In the genomic region with DNA sequence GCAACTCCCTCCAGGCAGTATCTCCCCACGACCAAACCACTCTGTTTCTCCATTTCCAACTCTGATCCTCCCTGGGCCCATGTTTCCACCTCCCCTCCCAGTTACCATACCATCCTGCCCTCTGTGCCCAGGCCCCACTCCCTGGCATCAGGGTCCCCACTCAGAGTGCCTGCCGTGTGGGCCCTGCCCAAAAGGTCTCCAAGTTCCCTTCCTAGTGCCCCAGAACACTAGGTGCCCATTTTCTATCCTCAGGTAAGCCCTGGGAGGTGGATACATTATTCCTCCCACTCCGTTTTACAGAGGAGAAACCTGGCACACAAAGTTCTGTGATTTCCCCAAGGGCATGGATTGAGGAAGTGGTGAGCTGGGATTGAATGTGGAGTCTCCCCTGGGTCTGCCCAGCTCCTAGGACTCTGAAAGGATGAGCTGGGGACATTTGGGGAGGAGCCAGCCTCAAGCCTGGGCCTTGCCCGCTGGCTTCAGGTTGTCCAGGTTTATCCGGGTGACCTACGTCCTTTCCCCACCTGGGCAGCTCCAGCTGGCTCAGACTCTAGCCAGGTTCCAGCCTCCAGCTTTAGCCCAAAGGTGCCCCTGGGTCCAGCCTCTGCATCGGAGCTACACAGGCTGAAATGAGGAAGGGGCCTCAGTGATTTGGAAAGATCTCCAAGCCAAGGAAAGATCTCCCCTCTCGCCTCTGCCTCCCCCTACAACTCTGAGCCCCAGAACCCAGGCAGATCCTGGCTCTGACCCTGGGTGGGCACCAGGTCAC, we compare ENCODE assay signal across 1 cellular context.
TF ChIP-seq lines count a peak whose summit lies in the region.

No MANE protein-coding gene starts in this region.

TF ChIP-seq in HepG2, 621 proteins besides CTCF, POLR2A, EP300 and RAD21 (continues in another document):
- no peak for TF ChIP-seq KLF12 (CRISPR knock-in tag; IDR thresholded peaks at IDR 0.05; ENCODE audit: borderline replicate concordance)
- TF ChIP-seq SNAPC2 (CRISPR knock-in tag; IDR thresholded peaks at IDR 0.05) = no peak
- TF ChIP-seq ZBTB39 (CRISPR knock-in tag; IDR thresholded peaks at IDR 0.05) = no peak
- TF ChIP-seq NPAS2 (CRISPR knock-in tag; IDR thresholded peaks at IDR 0.05; ENCODE audit: borderline replicate concordance) = no peak
- TF ChIP-seq ZNF501 (CRISPR knock-in tag; IDR thresholded peaks at IDR 0.05) = no peak
- no peak for TF ChIP-seq ZNF569 (CRISPR knock-in tag; IDR thresholded peaks at IDR 0.05; ENCODE audit: borderline replicate concordance)
- no peak for TF ChIP-seq MED8 (CRISPR knock-in tag; IDR thresholded peaks at IDR 0.05; ENCODE audit: insufficient replicate concordance)
- TF ChIP-seq SRSF1 (optimal IDR thresholded peaks at IDR 0.05; ENCODE audit: low read depth, low read length) = no peak
- TF ChIP-seq, protein P1, sequence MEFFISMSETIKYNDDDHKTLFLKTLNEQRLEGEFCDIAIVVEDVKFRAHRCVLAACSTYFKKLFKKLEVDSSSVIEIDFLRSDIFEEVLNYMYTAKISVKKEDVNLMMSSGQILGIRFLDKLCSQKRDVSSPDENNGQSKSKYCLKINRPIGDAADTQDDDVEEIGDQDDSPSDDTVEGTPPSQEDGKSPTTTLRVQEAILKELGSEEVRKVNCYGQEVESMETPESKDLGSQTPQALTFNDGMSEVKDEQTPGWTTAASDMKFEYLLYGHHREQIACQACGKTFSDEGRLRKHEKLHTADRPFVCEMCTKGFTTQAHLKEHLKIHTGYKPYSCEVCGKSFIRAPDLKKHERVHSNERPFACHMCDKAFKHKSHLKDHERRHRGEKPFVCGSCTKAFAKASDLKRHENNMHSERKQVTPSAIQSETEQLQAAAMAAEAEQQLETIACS (CRISPR knock-in tag; IDR thresholded peaks at IDR 0.05) = no peak
- TF ChIP-seq, protein P2, sequence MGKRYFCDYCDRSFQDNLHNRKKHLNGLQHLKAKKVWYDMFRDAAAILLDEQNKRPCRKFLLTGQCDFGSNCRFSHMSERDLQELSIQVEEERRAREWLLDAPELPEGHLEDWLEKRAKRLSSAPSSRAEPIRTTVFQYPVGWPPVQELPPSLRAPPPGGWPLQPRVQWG (CRISPR knock-in tag; IDR thresholded peaks at IDR 0.05; ENCODE audit: borderline replicate concordance, low read depth) = no peak
- no peak for TF ChIP-seq MIER2 (CRISPR knock-in tag; IDR thresholded peaks at IDR 0.05)
- TF ChIP-seq ELF3 (CRISPR knock-in tag; IDR thresholded peaks at IDR 0.05) = no peak
- TF ChIP-seq ELF4 (CRISPR knock-in tag; IDR thresholded peaks at IDR 0.05; ENCODE audit: borderline replicate concordance) = no peak
- no peak for TF ChIP-seq BRCA1 (CRISPR knock-in tag; IDR thresholded peaks at IDR 0.05)
- TF ChIP-seq, protein P3, sequence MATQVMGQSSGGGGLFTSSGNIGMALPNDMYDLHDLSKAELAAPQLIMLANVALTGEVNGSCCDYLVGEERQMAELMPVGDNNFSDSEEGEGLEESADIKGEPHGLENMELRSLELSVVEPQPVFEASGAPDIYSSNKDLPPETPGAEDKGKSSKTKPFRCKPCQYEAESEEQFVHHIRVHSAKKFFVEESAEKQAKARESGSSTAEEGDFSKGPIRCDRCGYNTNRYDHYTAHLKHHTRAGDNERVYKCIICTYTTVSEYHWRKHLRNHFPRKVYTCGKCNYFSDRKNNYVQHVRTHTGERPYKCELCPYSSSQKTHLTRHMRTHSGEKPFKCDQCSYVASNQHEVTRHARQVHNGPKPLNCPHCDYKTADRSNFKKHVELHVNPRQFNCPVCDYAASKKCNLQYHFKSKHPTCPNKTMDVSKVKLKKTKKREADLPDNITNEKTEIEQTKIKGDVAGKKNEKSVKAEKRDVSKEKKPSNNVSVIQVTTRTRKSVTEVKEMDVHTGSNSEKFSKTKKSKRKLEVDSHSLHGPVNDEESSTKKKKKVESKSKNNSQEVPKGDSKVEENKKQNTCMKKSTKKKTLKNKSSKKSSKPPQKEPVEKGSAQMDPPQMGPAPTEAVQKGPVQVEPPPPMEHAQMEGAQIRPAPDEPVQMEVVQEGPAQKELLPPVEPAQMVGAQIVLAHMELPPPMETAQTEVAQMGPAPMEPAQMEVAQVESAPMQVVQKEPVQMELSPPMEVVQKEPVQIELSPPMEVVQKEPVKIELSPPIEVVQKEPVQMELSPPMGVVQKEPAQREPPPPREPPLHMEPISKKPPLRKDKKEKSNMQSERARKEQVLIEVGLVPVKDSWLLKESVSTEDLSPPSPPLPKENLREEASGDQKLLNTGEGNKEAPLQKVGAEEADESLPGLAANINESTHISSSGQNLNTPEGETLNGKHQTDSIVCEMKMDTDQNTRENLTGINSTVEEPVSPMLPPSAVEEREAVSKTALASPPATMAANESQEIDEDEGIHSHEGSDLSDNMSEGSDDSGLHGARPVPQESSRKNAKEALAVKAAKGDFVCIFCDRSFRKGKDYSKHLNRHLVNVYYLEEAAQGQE (IDR thresholded peaks at IDR 0.05; ENCODE audit: borderline replicate concordance in 1 of 2, low read depth in 1 of 2, low read length in 2 of 2) = no peak
- TF ChIP-seq KLF15 (CRISPR knock-in tag; IDR thresholded peaks at IDR 0.05; ENCODE audit: borderline replicate concordance) = no peak
- TF ChIP-seq TCF7L2 (IDR thresholded peaks at IDR 0.05; ENCODE audit: low read depth, low read length) = no peak
- TF ChIP-seq ZNF615 (CRISPR knock-in tag; IDR thresholded peaks at IDR 0.05; ENCODE audit: borderline replicate concordance) = 0 out of 2 replicates have a peak, but pooled peaks have one; percentile 44
- no peak for TF ChIP-seq GMEB1 (CRISPR knock-in tag; IDR thresholded peaks at IDR 0.05; ENCODE audit: borderline replicate concordance)
- TF ChIP-seq IRF2 (CRISPR knock-in tag; IDR thresholded peaks at IDR 0.05) = no peak
- peak; percentile 28; the same call in 1 of the 2 replicates for TF ChIP-seq ZBTB4 (CRISPR knock-in tag; IDR thresholded peaks at IDR 0.05; ENCODE audit: borderline replicate concordance)
- TF ChIP-seq, protein P4, sequence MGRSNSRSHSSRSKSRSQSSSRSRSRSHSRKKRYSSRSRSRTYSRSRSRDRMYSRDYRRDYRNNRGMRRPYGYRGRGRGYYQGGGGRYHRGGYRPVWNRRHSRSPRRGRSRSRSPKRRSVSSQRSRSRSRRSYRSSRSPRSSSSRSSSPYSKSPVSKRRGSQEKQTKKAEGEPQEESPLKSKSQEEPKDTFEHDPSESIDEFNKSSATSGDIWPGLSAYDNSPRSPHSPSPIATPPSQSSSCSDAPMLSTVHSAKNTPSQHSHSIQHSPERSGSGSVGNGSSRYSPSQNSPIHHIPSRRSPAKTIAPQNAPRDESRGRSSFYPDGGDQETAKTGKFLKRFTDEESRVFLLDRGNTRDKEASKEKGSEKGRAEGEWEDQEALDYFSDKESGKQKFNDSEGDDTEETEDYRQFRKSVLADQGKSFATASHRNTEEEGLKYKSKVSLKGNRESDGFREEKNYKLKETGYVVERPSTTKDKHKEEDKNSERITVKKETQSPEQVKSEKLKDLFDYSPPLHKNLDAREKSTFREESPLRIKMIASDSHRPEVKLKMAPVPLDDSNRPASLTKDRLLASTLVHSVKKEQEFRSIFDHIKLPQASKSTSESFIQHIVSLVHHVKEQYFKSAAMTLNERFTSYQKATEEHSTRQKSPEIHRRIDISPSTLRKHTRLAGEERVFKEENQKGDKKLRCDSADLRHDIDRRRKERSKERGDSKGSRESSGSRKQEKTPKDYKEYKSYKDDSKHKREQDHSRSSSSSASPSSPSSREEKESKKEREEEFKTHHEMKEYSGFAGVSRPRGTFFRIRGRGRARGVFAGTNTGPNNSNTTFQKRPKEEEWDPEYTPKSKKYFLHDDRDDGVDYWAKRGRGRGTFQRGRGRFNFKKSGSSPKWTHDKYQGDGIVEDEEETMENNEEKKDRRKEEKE (IDR thresholded peaks at IDR 0.05) = no peak
- TF ChIP-seq HNRNPL (IDR thresholded peaks at IDR 0.05; ENCODE audit: low read depth, low read length) = 0 out of 2 replicates have a peak, but pooled peaks have one; percentile 7
- TF ChIP-seq ZFP91 (CRISPR knock-in tag; IDR thresholded peaks at IDR 0.05; ENCODE audit: borderline replicate concordance) = 0 out of 2 replicates have a peak, but pooled peaks have one; percentile 12
- no peak for TF ChIP-seq NFYB (CRISPR knock-in tag; IDR thresholded peaks at IDR 0.05)
- peak; percentile 55 for TF ChIP-seq AGO2 (optimal IDR thresholded peaks at IDR 0.05; ENCODE audit: low read depth, low read length)
- TF ChIP-seq MED1 (CRISPR knock-in tag; IDR thresholded peaks at IDR 0.05) = no peak
- TF ChIP-seq SALL1 (CRISPR knock-in tag; IDR thresholded peaks at IDR 0.05) = no peak
- TF ChIP-seq SRY (CRISPR knock-in tag; IDR thresholded peaks at IDR 0.05) = 0 out of 2 replicates have a peak, but pooled peaks have one; percentile 61
- TF ChIP-seq CENPX (CRISPR knock-in tag; IDR thresholded peaks at IDR 0.05) = no peak
- TF ChIP-seq ZNF430 (CRISPR knock-in tag; IDR thresholded peaks at IDR 0.05) = no peak
- TF ChIP-seq HNRNPLL (IDR thresholded peaks at IDR 0.05; ENCODE audit: low read depth, low read length, poor library complexity, severe bottlenecking) = no peak
- no peak for TF ChIP-seq SAP130 (CRISPR knock-in tag; IDR thresholded peaks at IDR 0.05; ENCODE audit: low read depth)
- TF ChIP-seq ZNF282 (IDR thresholded peaks at IDR 0.05; ENCODE audit: partially characterized antibody) = no peak
- TF ChIP-seq MTA1 (CRISPR knock-in tag; IDR thresholded peaks at IDR 0.05; ENCODE audit: borderline replicate concordance) = no peak
- TF ChIP-seq CEBPB (IDR thresholded peaks at IDR 0.05; ENCODE audit: borderline replicate concordance, low read depth, low read length) = no peak
- peak; percentile 69; the same call in 1 of the 2 replicates for TF ChIP-seq SALL2 (CRISPR knock-in tag; IDR thresholded peaks at IDR 0.05)
- no peak; the same call in 1 of the 2 replicates for TF ChIP-seq NFE2L1 (CRISPR knock-in tag; IDR thresholded peaks at IDR 0.05; ENCODE audit: borderline replicate concordance)
- TF ChIP-seq XRCC5 (optimal IDR thresholded peaks at IDR 0.05; ENCODE audit: low read length) = no peak
- TF ChIP-seq PCBP1 (IDR thresholded peaks at IDR 0.05; ENCODE audit: borderline replicate concordance, low read depth, low read length) = no peak
- no peak for TF ChIP-seq CHD4 (IDR thresholded peaks at IDR 0.05; ENCODE audit: borderline replicate concordance, low read length)
- no peak for TF ChIP-seq TP53 (CRISPR knock-in tag; conservative IDR thresholded peaks at IDR 0.05)
- no peak for TF ChIP-seq ZNF333 (CRISPR knock-in tag; IDR thresholded peaks at IDR 0.05; ENCODE audit: borderline replicate concordance)
